Comparison of ENCODE assay signal across 18 cellular contexts in genomic region chr11:72582206-72583176, GRCh38.
A peak's percentile ranks its signal among the peaks of the same experiment; 100 is the strongest.
DNase-seq lines count a peak whose midpoint lies in the region; ATAC-seq and TF ChIP-seq lines count a peak whose summit lies in the region.
"Had no signal": no experiment of that assay in that cellular context is flagged by ENCODE, and none has a peak within 500 bp of the region (broad histone marks: within the 10 kb centered on the region; RNA-seq: fewer than 3 reads in every experiment).

No MANE protein-coding gene starts in this region.

- peaks cover 0 to 74% (median 0%) of the 10 kb centered on the region in 9 donors for H3K36me3 ChIP-seq in heart right ventricle
- peaks cover 8% of the 10 kb centered on the region for H3K36me3 ChIP-seq in lower lobe of right lung

- H3K27ac Mint-ChIP-seq in T-helper 17 cell = peak overlapping the region; percentile 47
- H3K27ac Mint-ChIP-seq: CD4-positive, CD25-positive, alpha-beta regulatory T cell; HFFc6 had no signal

- ATAC-seq in left ventricle myocardium superior (no peak), heart right ventricle (no peak), T-helper 17 cell (no peak), lower lobe of right lung (no peak), HG03025 (IDR thresholded peaks at IDR 0.05; ENCODE audit: low FRiP score, unreplicated experiment) (no peak)
- ATAC-seq: Panc1 had no signal

- H3K4me1 ChIP-seq in heart right ventricle (peaks cover 0 to 21% (median 0%) of the 10 kb centered on the region in 9 donors), lower lobe of right lung (peaks cover 20% of the 10 kb centered on the region)

- 90 to 94% methylated on average over 14 of the region's 14 CpGs for WGBS in heart right ventricle, 2 donors

- H3K27me3 ChIP-seq in heart right ventricle (peaks cover 0 to 24% (median 8%) of the 10 kb centered on the region in 7 donors), lower lobe of right lung (ENCODE audit: low read depth) (peaks cover 27% of the 10 kb centered on the region)

- H3K4me3 Mint-ChIP-seq in T-helper 17 cell = peak overlapping the region; percentile 21
- H3K4me3 Mint-ChIP-seq: HFFc6 had no signal

- H3K27ac ChIP-seq in heart right ventricle (no peak overlapping the region), lower lobe of right lung (no peak overlapping the region)

- peak; percentile 17 for DNase-seq in left ventricle myocardium superior
- no peak for DNase-seq in heart right ventricle
- no peak for DNase-seq in T-helper 17 cell
- DNase-seq in lower lobe of right lung = peak; percentile 35
- DNase-seq in GM10248 (ENCODE audit: extremely low spot score) = no peak
- DNase-seq in T-helper 9 cell = no peak
- DNase-seq: ACHN; AML-193; CD4-positive, CD25-positive, alpha-beta regulatory T cell; DMS79; HFFc6; NCI-H1092; NCI-H146; NCI-H2081; NCI-H524; SIG-M5 had no signal

- CTCF ChIA-PET in GM10248 (lab: Yijun Ruan, JAX) = interaction anchor here (1.1 to 12.1 kb wide), 3 partner anchors 8 to 102 kb away, joined by 4 to 154 read pairs (median 6); no protein-coding TSS in a partner anchor

- POLR2A ChIA-PET in GM10248 (lab: Yijun Ruan, JAX) = no interaction called here

- no peak overlapping the region for H3K4me3 ChIP-seq in heart right ventricle
- H3K4me3 ChIP-seq in lower lobe of right lung = no peak overlapping the region

- intact Hi-C loops in left ventricle myocardium superior (cut with micrococcal nuclease) (no loop called here), heart right ventricle (cut with DNase I) (loop anchor here in 1 of 10 donors (10.0 kb wide), 1 partner anchor 212 kb away; the partner anchor contains the start of gene STARD10), lower lobe of right lung (cut with DNase I) (no loop called here)

- H3K4me1 Mint-ChIP-seq in T-helper 17 cell = peaks cover 30% of the 10 kb centered on the region

- H3K27me3 Mint-ChIP-seq in T-helper 17 cell = peaks cover 11% of the 10 kb centered on the region

- no peaks in the 10 kb centered on the region for H3K9me3 ChIP-seq in heart right ventricle
- no peaks in the 10 kb centered on the region for H3K9me3 ChIP-seq in T-helper 17 cell (ENCODE audit: control insufficient read depth, low read length, poor library complexity, severe bottlenecking)
- H3K9me3 ChIP-seq in lower lobe of right lung = no peaks in the 10 kb centered on the region

- TF ChIP-seq CTCF in heart right ventricle (IDR thresholded peaks at IDR 0.05) (no peak), lower lobe of right lung (IDR thresholded peaks at IDR 0.05) (no peak), GM10248 (IDR thresholded peaks at IDR 0.05; ENCODE audit: control extremely low read depth, extremely low read depth, low read depth, missing control alignments) (no peak)

- peaks cover 2% of the 10 kb centered on the region for H3K36me3 Mint-ChIP-seq in T-helper 17 cell (ENCODE audit: low read depth)

Comparison
In these comparisons a context has a peak if more than half of its experiments do, and no peak if none do; other contexts are left out.
1. DNase-seq: peak in left ventricle myocardium superior (single experiment) and lower lobe of right lung (single experiment); none in heart right ventricle (0 of 2), T-helper 17 cell (0 of 3), GM10248 (single experiment) and T-helper 9 cell (single experiment).